Comparison of ENCODE assay signal across 8 cellular contexts in the genomic region with DNA sequence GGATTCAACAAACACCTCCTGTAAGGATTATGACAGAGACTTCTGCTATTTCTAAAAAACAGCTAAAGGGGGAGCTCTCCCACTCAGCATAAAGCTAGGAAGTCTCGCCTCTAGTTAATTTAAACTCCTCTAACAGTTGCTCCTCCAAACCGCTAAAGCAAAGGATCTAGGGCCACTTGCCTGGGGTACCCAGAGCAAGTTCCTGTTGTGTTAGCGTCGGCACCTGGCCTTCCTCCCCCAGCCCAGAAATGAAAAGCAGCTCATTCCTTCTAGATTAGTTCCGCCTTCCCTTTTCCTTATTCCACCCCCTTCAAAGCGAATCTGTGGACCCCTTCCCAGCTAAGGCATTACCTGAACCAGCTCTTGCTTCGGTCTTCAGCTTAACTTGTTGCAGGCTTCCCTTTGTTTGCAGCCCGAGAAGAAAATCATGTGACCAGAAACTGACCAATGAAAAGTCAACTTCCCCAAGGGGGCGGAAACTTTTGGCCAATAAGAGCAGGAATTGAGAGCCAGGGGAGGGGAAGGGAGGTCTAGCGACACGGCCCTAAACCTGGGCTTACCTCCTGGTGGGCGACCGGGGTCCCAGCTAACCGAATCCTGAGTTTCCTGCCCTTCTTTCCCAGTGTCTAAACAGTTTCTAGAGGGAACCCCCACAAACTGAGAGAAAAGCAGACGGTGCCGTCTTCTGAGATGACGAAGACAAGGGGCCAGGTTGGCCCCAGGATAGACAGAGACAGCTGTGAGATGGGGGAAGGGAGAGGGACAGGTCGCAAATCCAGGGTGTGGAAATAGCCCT. TPM values are rescaled to one million over a fixed set of nuclear protein-coding genes. Genes with fewer than 3 reads are reported as not detected.
A peak's percentile ranks its signal among the peaks of the same experiment; 100 is the strongest.
DNase-seq lines count a peak whose midpoint lies in the region; ATAC-seq and TF ChIP-seq lines count a peak whose summit lies in the region.

A gene with protein sequence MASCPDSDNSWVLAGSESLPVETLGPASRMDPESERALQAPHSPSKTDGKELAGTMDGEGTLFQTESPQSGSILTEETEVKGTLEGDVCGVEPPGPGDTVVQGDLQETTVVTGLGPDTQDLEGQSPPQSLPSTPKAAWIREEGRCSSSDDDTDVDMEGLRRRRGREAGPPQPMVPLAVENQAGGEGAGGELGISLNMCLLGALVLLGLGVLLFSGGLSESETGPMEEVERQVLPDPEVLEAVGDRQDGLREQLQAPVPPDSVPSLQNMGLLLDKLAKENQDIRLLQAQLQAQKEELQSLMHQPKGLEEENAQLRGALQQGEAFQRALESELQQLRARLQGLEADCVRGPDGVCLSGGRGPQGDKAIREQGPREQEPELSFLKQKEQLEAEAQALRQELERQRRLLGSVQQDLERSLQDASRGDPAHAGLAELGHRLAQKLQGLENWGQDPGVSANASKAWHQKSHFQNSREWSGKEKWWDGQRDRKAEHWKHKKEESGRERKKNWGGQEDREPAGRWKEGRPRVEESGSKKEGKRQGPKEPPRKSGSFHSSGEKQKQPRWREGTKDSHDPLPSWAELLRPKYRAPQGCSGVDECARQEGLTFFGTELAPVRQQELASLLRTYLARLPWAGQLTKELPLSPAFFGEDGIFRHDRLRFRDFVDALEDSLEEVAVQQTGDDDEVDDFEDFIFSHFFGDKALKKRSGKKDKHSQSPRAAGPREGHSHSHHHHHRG (minus strand): TSS at position 382 of the 796 bp plus-strand sequence. CDS start 2,378 bp downstream, outside the sequence.

- no peak for TF ChIP-seq EP300 in esophagus muscularis mucosa (IDR thresholded peaks at IDR 0.05)

- H3K36me3 ChIP-seq in esophagus muscularis mucosa (peaks cover 2 to 34% (median 26%) of the 10 kb centered on the region in 4 donors), muscle layer of colon (ENCODE audit: insufficient read depth, low read length) (peaks cover 27% of the 10 kb centered on the region)

- under 1% methylated on average over 18 of the region's 18 CpGs for WGBS in esophagus muscularis mucosa

- H3K27me3 ChIP-seq in esophagus muscularis mucosa (no peaks in the 10 kb centered on the region), muscle layer of colon (ENCODE audit: control insufficient read depth in 1 of 2, insufficient read depth in 2 of 2, low read length in 2 of 2) (no peaks in the 10 kb centered on the region)

- H3K4me1 ChIP-seq in esophagus muscularis mucosa (peaks cover 54 to 89% (median 84%) of the 10 kb centered on the region in 4 donors), muscle layer of colon (ENCODE audit: insufficient read depth, low read length) (peaks cover 57% of the 10 kb centered on the region)

- H3K9me3 ChIP-seq in esophagus muscularis mucosa (no peaks in the 10 kb centered on the region), muscle layer of colon (ENCODE audit: low read length) (no peaks in the 10 kb centered on the region)

- TF ChIP-seq CTCF in LNCaP clone FGC (IDR thresholded peaks at IDR 0.05; ENCODE audit: control insufficient read depth, extremely low read depth, insufficient read depth) (peak; percentile 22; the same call in 1 of the 2 replicates), esophagus muscularis mucosa (IDR thresholded peaks at IDR 0.05) (peak in 2 of 3 experiments; percentile 16)

- H3K9ac ChIP-seq in muscle layer of colon (ENCODE audit: low read length): peak within 1 kb of the TSS; percentile 15

- intact Hi-C loops in esophagus muscularis mucosa (cut with DNase I): no loop called here

- H3K27ac ChIP-seq in esophagus muscularis mucosa (replicated peaks in 1 of 4) (peak within 1 kb of the TSS; percentile 86 to 89 (median 86)), muscle layer of colon (ENCODE audit: low read depth, low read length) (peak within 1 kb of the TSS; percentile 8)

- H3K4me3 ChIP-seq in LNCaP clone FGC (ENCODE audit: low read depth, low read length): peak within 1 kb of the TSS; percentile 63
- peak within 1 kb of the TSS; percentile 51 to 69 (median 65) for H3K4me3 ChIP-seq in esophagus muscularis mucosa
- peak within 1 kb of the TSS; percentile 47 to 80 for H3K4me3 ChIP-seq in muscle layer of colon (ENCODE audit: low read depth in 1 of 2, low read length in 2 of 2)

- ATAC-seq in GM21786 (IDR thresholded peaks at IDR 0.05; ENCODE audit: unreplicated experiment): peak; percentile 59

- no peak for TF ChIP-seq POLR2A in esophagus muscularis mucosa (IDR thresholded peaks at IDR 0.05; ENCODE audit: low read depth)

- DNase-seq in DMS114 treated with DMSO at 0.1 percent for 48 hours (lab: John Stamatoyannopoulos, UW; ENCODE audit: unreplicated experiment) (peak; percentile 95), LNCaP clone FGC (ENCODE audit: low read depth) (peak; percentile 76), RPMI7951 (ENCODE audit: low read depth) (peak; percentile 87), activated T-helper 1 cell treated with Interleukin-2 at 50 U/mL for 16 hours (ENCODE audit: low read depth) (peak; percentile 65), esophagus muscularis mucosa (ENCODE audit: extremely low spot score) (peak; percentile 98)
- DNase-seq in stimulated activated CD8-positive, alpha-beta memory T cell treated with anti-CD3 and anti-CD28 coated beads, Interleukin-7, amount 100 ng/mL, for 48 hours (ENCODE audit: extremely low read depth in 1 of 2, low read depth in 1 of 2): peak; percentile 42 to 61

RNA-seq across cellular contexts. Expression of the gene that starts here (rescaled TPM):
- 14.7 and 23.3 TPM in 2 replicates for total RNA-seq in RPMI7951 (2014; rRNA removed; shearing (Covaris generic))
- 100 to 1,000 TPM; 192 to 309 (median 238) TPM for total RNA-seq in esophagus muscularis mucosa

Comparison
In these comparisons a context has a peak if more than half of its experiments do, and no peak if none do; other contexts are left out.
1. Peak in every context shown above with its lines: DNase-seq, ATAC-seq, H3K4me3 ChIP-seq and H3K27ac ChIP-seq.